ENCODE assay signal across 30 cellular contexts in the genomic region with DNA sequence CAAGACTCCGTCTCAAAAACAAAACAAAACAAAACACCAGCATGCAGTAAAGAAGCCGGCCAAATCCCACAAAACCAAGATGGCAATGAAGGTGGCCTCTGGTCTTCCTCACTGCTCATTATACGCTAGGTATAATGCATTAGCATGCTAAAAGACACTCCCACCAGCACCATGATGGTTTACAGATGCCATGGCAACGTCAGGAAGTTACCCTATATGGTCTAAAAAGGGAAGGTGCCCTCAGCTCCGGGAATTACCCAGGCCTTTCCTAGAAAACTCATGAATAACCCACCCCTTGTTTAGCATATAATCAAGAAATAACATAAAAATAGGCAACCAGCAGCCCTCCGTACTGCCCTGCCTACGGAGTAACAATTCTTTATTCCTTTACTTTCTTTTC.
"Had no signal": no experiment of that assay in that cellular context is flagged by ENCODE, and none has a peak within 500 bp of the region (broad histone marks: within the 10 kb centered on the region; RNA-seq: fewer than 3 reads in every experiment).

No MANE protein-coding gene starts in this region.

- H3K4me1 ChIP-seq: colonic mucosa had no signal

- DNase-seq: activated CD4-positive, alpha-beta memory T cell treated with anti-CD3 and anti-CD28 coated beads, Interleukin-2, amount 10 ng/mL, durations not matched to agents 7 days and 5 days; activated CD4-positive, alpha-beta T cell treated with anti-CD3 and anti-CD28 coated beads for 1 hour; activated CD4-positive, alpha-beta T cell treated with anti-CD3 and anti-CD28 coated beads for 4 hours; activated CD4-positive, alpha-beta T cell treated with anti-CD3 and anti-CD28 coated beads, Interleukin-2, amount 10 ng/mL, durations not matched to agents 7 days and 5 days; activated CD4-positive, alpha-beta T cell treated with anti-CD3 and anti-CD28 coated beads, Interleukin-2, amount 50 U/mL, for 4 hours; activated CD8-positive, alpha-beta memory T cell treated with anti-CD3 and anti-CD28 coated beads, Interleukin-2, amount 10 ng/mL, durations not matched to agents 7 days and 5 days; activated CD8-positive, alpha-beta memory T cell treated with anti-CD3 and anti-CD28 coated beads, Interleukin-2, amount 50 U/mL, for 4 hours; activated effector memory CD4-positive, alpha-beta T cell treated with anti-CD3 and anti-CD28 coated beads, Interleukin-2, amount 50 U/mL, for 16 hours; activated naive CD4-positive, alpha-beta T cell treated with anti-CD3 and anti-CD28 coated beads for 36 hours; activated naive CD8-positive, alpha-beta T cell treated with anti-CD3 and anti-CD28 coated beads for 36 hours; activated naive CD8-positive, alpha-beta T cell treated with anti-CD3 and anti-CD28 coated beads, Interleukin-2, amount 50 U/mL, for 24 hours; activated T-cell treated with anti-CD3 and anti-CD28 coated beads, Interleukin-2, amount 50 U/mL, for 1 hour; activated T-cell treated with anti-CD3 and anti-CD28 coated beads, Interleukin-2, amount 50 U/mL, for 48 hours; adrenal gland; amygdala; aorta; body of pancreas; central memory CD4-positive, alpha-beta T cell; cerebellar nuclear complex; colonic mucosa; dorsolateral prefrontal cortex; effector memory CD4-positive, alpha-beta T cell; endodermal cell; head of caudate nucleus; T-helper 1 cell; T-helper 17 cell; T1000 had no signal

- FAIRE-seq: frontal cortex had no signal

- H3K9me3 ChIP-seq: adrenal gland, body of pancreas, colonic mucosa had no signal

- ATAC-seq: activated CD8-positive, alpha-beta memory T cell treated with anti-CD3 and anti-CD28 coated beads, Interleukin-2, amount 10 ng/mL, durations not matched to agents 7 days and 5 days; activated naive CD8-positive, alpha-beta T cell treated with anti-CD3 and anti-CD28 coated beads, Interleukin-2, amount 50 U/mL, for 24 hours; body of pancreas; esophagus mucosa; T-helper 17 cell; WTC11 had no signal

- H3K36me3 ChIP-seq: adrenal gland, colonic mucosa had no signal

- H3K4me3 ChIP-seq: adrenal gland, body of pancreas, colonic mucosa, dorsolateral prefrontal cortex had no signal

- H3K27me3 ChIP-seq: adrenal gland, body of pancreas, colonic mucosa, dorsolateral prefrontal cortex had no signal

- H3K27ac ChIP-seq: adrenal gland, body of pancreas, colonic mucosa, dorsolateral prefrontal cortex had no signal
